ENCODE assay signal across 1 cellular context in the genomic region with DNA sequence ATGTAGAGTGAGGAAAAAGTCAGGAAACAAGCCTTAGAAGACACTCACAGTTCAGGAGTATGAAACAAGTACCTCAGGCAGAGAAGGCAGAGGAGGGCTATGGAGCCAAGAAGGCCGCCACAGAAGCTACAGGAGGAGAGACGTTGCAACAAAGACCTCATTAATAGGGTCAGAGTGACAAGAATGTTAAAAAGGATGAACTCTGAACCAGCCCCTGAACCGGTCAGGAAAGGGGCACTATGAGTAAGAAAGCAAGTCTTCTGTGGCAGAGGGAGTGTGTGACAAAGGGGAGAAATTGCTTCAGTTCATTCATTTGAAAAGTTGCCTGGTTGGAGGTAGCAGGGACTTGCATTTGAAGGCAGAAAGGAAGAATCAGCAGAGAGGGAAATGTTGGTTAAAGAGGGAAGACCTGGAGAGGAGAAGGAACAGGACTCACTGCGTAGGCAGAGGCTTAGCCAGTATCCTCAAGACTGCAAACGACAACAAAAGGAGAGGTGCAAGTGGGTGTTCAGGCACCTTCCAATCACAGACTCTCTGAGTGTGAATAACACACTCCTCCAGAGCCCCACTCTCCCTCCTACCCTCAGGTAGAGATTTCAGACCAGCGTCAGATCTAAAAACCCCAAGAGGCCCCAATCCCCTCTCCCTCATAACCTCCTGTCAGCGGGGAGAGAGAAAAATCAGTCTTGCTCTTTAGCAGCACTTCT.
TF ChIP-seq lines count a peak whose summit lies in the region.

No MANE protein-coding gene starts in this region.

TF ChIP-seq in HEK293, 187 proteins besides CTCF, POLR2A, EP300 and RAD21:
- peak; percentile 59 for TF ChIP-seq EGR2 (tag by site-specific recombination; IDR thresholded peaks at IDR 0.05; ENCODE audit: low read depth)
- TF ChIP-seq ZNF596 (tag by site-specific recombination; IDR thresholded peaks at IDR 0.05) = no peak
